16 cellular contexts compared by ENCODE assay signal in genomic region chr14:32567543-32568384, GRCh38.
A peak's percentile ranks its signal among the peaks of the same experiment; 100 is the strongest.
DNase-seq lines count a peak whose midpoint lies in the region; ATAC-seq, FAIRE-seq and TF ChIP-seq lines count a peak whose summit lies in the region.
"Had no signal": no experiment of that assay in that cellular context is flagged by ENCODE, and none has a peak within 500 bp of the region (broad histone marks: within the 10 kb centered on the region; RNA-seq: fewer than 3 reads in every experiment).

No MANE protein-coding gene starts in this region.

- TF ChIP-seq POLR2A in endothelial cell of umbilical vein (IDR thresholded peaks at IDR 0.05; ENCODE audit: low read depth, low read length): no peak

- no peak overlapping the region for H3K9ac ChIP-seq in endothelial cell of umbilical vein (replicated peaks; ENCODE audit: extremely low read depth, insufficient read depth, low read length)

- no peaks in the 10 kb centered on the region for H3K9me3 ChIP-seq in endothelial cell of umbilical vein (replicated peaks; ENCODE audit: control insufficient read depth, insufficient read depth, low read length)
- H3K9me3 ChIP-seq: transverse colon had no signal

- H3K36me3 Mint-ChIP-seq in type B pancreatic cell: no peaks in the 10 kb centered on the region
- H3K36me3 Mint-ChIP-seq: activated naive CD4-positive, alpha-beta T cell treated with anti-CD3 and anti-CD28 coated beads, Interleukin-2, amount 50 U/mL, for 72 hours; CD4-positive, CD25-positive, alpha-beta regulatory T cell had no signal

- no TSS peak for BruUV-seq in endothelial cell of umbilical vein (replicated peaks; lab: Mats Ljungman, UMichigan)

- intact Hi-C loops in endothelial cell of umbilical vein (cut with micrococcal nuclease): no loop called here

- TF ChIP-seq CTCF in endothelial cell of umbilical vein (IDR thresholded peaks at IDR 0.05; ENCODE audit: extremely low read depth in 1 of 2, insufficient read depth in 1 of 2, low read depth in 1 of 2, low read length in 2 of 2): no peak
- no peak for TF ChIP-seq CTCF in type B pancreatic cell (conservative IDR thresholded peaks at IDR 0.05)

- POLR2A ChIA-PET in endothelial cell of umbilical vein (lab: Charles Lee): interaction anchor here (0.7 kb wide), 1 partner anchor 154 kb away, joined by 3 read pairs; no protein-coding TSS in a partner anchor

- no peak overlapping the region for H2AFZ ChIP-seq in endothelial cell of umbilical vein (ENCODE audit: low read depth, low read length)

- H3K79me2 ChIP-seq in endothelial cell of umbilical vein (ENCODE audit: control insufficient read depth, insufficient read depth, low read length): no peaks in the 10 kb centered on the region

- no peaks in the 10 kb centered on the region for H3K9me3 Mint-ChIP-seq in type B pancreatic cell
- H3K9me3 Mint-ChIP-seq: activated naive CD4-positive, alpha-beta T cell treated with anti-CD3 and anti-CD28 coated beads, Interleukin-2, amount 50 U/mL, for 72 hours; CD4-positive, CD25-positive, alpha-beta regulatory T cell had no signal

- CTCF ChIA-PET in endothelial cell of umbilical vein (lab: Charles Lee): interaction anchor here (1.0 to 1.6 kb wide), 2 partner anchors 9 to 1757 kb away, joined by 3 to 4 read pairs; no protein-coding TSS in a partner anchor

- ATAC-seq in left lobe of liver (peak; percentile 8), HG02571 (IDR thresholded peaks at IDR 0.05; ENCODE audit: unreplicated experiment) (no peak)
- ATAC-seq: activated CD4-positive, CD25-positive, alpha-beta regulatory T cell treated with anti-CD3 and anti-CD28 coated beads, Interleukin-2, amount 50 U/mL, for 24 hours; activated naive CD4-positive, alpha-beta T cell treated with anti-CD3 and anti-CD28 coated beads, Interleukin-2, amount 50 U/mL, for 72 hours; GM12878 had no signal

- no peak overlapping the region for H3K4me2 ChIP-seq in endothelial cell of umbilical vein (ENCODE audit: insufficient read depth, low read length)

- no peak overlapping the region for H3K4me3 ChIP-seq in endothelial cell of umbilical vein (replicated peaks in 1 of 3; ENCODE audit: insufficient read depth in 1 of 3, low read depth in 1 of 3, low read length in 3 of 3)
- H3K4me3 ChIP-seq: GM12878, transverse colon had no signal

- peaks cover 4 to 6% of the 10 kb centered on the region in 2 experiments for H3K27me3 ChIP-seq in endothelial cell of umbilical vein (ENCODE audit: control insufficient read depth in 2 of 2, insufficient read depth in 2 of 2, low read length in 2 of 2)
- H3K27me3 ChIP-seq: transverse colon had no signal

- no peak overlapping the region for H3K27ac ChIP-seq in endothelial cell of umbilical vein (ENCODE audit: insufficient read depth, low read depth, low read length)

- FAIRE-seq in endothelial cell of umbilical vein (lab: Jason Lieb, UNC): no peak
- FAIRE-seq: GM12878 had no signal

- H3K27me3 Mint-ChIP-seq in type B pancreatic cell: no peaks in the 10 kb centered on the region

- H4K20me1 ChIP-seq in endothelial cell of umbilical vein (replicated peaks; ENCODE audit: control insufficient read depth, extremely low read depth, insufficient read depth, low read length): no peaks in the 10 kb centered on the region

- H3K4me1 Mint-ChIP-seq in type B pancreatic cell (ENCODE audit: unreplicated experiment): peaks cover 17% of the 10 kb centered on the region

- DNase-seq in M059J (ENCODE audit: low read depth): peak; percentile 80
- peak; percentile 40 for DNase-seq in endothelial cell of umbilical vein (ENCODE audit: low read depth, low spot score)
- DNase-seq in left lobe of liver (ENCODE audit: low spot score): no peak
- DNase-seq in superior temporal gyrus (ENCODE audit: extremely low spot score): peak; percentile 72
- no peak for DNase-seq in type B pancreatic cell (ENCODE audit: extremely low spot score, unreplicated experiment)
- DNase-seq in NAMALWA (ENCODE audit: low spot score): no peak
- DNase-seq: activated CD8-positive, alpha-beta memory T cell treated with anti-CD3 and anti-CD28 coated beads, Interleukin-2, amount 50 U/mL, for 48 hours; CD4-positive, CD25-positive, alpha-beta regulatory T cell; NCI-H2081; RPMI8226; T-helper 1 cell; transverse colon had no signal

- H3K4me3 Mint-ChIP-seq in type B pancreatic cell: no peak overlapping the region
- H3K4me3 Mint-ChIP-seq: CD4-positive, CD25-positive, alpha-beta regulatory T cell had no signal

- H3K9me1 ChIP-seq in endothelial cell of umbilical vein (replicated peaks; ENCODE audit: control insufficient read depth, extremely low read depth, insufficient read depth, low read length): no peaks in the 10 kb centered on the region

- peaks cover 2% of the 10 kb centered on the region for H3K4me1 ChIP-seq in endothelial cell of umbilical vein (ENCODE audit: control insufficient read depth, extremely low read depth, insufficient read depth, low read length)

- no peak overlapping the region for H3K27ac Mint-ChIP-seq in type B pancreatic cell
- H3K27ac Mint-ChIP-seq: activated naive CD4-positive, alpha-beta T cell treated with anti-CD3 and anti-CD28 coated beads, Interleukin-2, amount 50 U/mL, for 72 hours had no signal

- dilution Hi-C loops in endothelial cell of umbilical vein (cut with MboI; ENCODE audit: extremely low pct_ligation_motif_present, low sequenced_read_pairs): no loop called here

- no peaks in the 10 kb centered on the region for H3K36me3 ChIP-seq in endothelial cell of umbilical vein (ENCODE audit: control insufficient read depth in 2 of 2, extremely low read depth in 1 of 2, insufficient read depth in 2 of 2, low read length in 2 of 2)
- H3K36me3 ChIP-seq: transverse colon had no signal

TF ChIP-seq in endothelial cell of umbilical vein, 7 proteins besides CTCF, POLR2A, EP300 and RAD21:
- no peak for TF ChIP-seq JUN (IDR thresholded peaks at IDR 0.05; ENCODE audit: borderline replicate concordance, insufficient read depth, insufficient read length, low read depth)
- TF ChIP-seq, protein P1, sequence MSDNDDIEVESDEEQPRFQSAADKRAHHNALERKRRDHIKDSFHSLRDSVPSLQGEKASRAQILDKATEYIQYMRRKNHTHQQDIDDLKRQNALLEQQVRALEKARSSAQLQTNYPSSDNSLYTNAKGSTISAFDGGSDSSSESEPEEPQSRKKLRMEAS (IDR thresholded peaks at IDR 0.05; ENCODE audit: insufficient read depth, insufficient read length): no peak
- no peak for TF ChIP-seq GATA2 (IDR thresholded peaks at IDR 0.05; ENCODE audit: insufficient read depth, insufficient read length, low read depth, low read length)
- TF ChIP-seq FOS (IDR thresholded peaks at IDR 0.05; ENCODE audit: borderline replicate concordance, insufficient read depth, low read length): no peak
- TF ChIP-seq MYC (IDR thresholded peaks at IDR 0.05; ENCODE audit: low read depth, low read length): no peak
- TF ChIP-seq POLR2AphosphoS5 (IDR thresholded peaks at IDR 0.05; ENCODE audit: insufficient read depth, low read depth, low read length): no peak
- TF ChIP-seq EZH2 (IDR thresholded peaks at IDR 0.05; ENCODE audit: borderline replicate concordance, low read depth, low read length, severe bottlenecking): no peak
TF ChIP-seq in endothelial cell of umbilical vein: peak in this region for 0.

Comparison
In these comparisons a context has a peak if more than half of its experiments do, and no peak if none do; other contexts are left out.
1. DNase-seq: peak in M059J (single experiment), endothelial cell of umbilical vein (single experiment) and superior temporal gyrus (single experiment); none in left lobe of liver (single experiment), type B pancreatic cell (single experiment) and NAMALWA (single experiment).